ENCODE assay signal across 1 cellular context in genomic region chr15:85443593-85444328, GRCh38.
TF ChIP-seq lines count a peak whose summit lies in the region.

No MANE protein-coding gene starts in this region.

TF ChIP-seq in HepG2, 621 proteins besides CTCF, POLR2A, EP300 and RAD21 (continued from another document):
- TF ChIP-seq ZBTB4 (CRISPR knock-in tag; IDR thresholded peaks at IDR 0.05; ENCODE audit: borderline replicate concordance), result no peak
- no peak for TF ChIP-seq ZBTB46 (CRISPR knock-in tag; IDR thresholded peaks at IDR 0.05; ENCODE audit: borderline replicate concordance)
- TF ChIP-seq, protein P1, sequence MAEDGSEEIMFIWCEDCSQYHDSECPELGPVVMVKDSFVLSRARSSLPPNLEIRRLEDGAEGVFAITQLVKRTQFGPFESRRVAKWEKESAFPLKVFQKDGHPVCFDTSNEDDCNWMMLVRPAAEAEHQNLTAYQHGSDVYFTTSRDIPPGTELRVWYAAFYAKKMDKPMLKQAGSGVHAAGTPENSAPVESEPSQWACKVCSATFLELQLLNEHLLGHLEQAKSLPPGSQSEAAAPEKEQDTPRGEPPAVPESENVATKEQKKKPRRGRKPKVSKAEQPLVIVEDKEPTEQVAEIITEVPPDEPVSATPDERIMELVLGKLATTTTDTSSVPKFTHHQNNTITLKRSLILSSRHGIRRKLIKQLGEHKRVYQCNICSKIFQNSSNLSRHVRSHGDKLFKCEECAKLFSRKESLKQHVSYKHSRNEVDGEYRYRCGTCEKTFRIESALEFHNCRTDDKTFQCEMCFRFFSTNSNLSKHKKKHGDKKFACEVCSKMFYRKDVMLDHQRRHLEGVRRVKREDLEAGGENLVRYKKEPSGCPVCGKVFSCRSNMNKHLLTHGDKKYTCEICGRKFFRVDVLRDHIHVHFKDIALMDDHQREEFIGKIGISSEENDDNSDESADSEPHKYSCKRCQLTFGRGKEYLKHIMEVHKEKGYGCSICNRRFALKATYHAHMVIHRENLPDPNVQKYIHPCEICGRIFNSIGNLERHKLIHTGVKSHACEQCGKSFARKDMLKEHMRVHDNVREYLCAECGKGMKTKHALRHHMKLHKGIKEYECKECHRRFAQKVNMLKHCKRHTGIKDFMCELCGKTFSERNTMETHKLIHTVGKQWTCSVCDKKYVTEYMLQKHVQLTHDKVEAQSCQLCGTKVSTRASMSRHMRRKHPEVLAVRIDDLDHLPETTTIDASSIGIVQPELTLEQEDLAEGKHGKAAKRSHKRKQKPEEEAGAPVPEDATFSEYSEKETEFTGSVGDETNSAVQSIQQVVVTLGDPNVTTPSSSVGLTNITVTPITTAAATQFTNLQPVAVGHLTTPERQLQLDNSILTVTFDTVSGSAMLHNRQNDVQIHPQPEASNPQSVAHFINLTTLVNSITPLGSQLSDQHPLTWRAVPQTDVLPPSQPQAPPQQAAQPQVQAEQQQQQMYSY (CRISPR knock-in tag; IDR thresholded peaks at IDR 0.05), result no peak
- no peak for TF ChIP-seq ZKSCAN5 (CRISPR knock-in tag; IDR thresholded peaks at IDR 0.05)
- no peak for TF ChIP-seq HBP1 (CRISPR knock-in tag; IDR thresholded peaks at IDR 0.05; ENCODE audit: low read depth)
TF ChIP-seq in HepG2: peak in this region for 32.
